In genomic region chr13:50125306-50125555, GRCh38 we compare ENCODE assay signal across 8 cellular contexts.
DNase-seq lines count a peak whose midpoint lies in the region; ATAC-seq and TF ChIP-seq lines count a peak whose summit lies in the region.

No MANE protein-coding gene starts in this region.

- H3K79me2 ChIP-seq in H9 (ENCODE audit: insufficient read depth, low read length) (no peaks in the 10 kb centered on the region), SU-DHL-6 (ENCODE audit: insufficient read depth, low read length) (peaks cover 66% of the 10 kb centered on the region)

- no peak overlapping the region for H4K5ac ChIP-seq in H9 (ENCODE audit: insufficient read length, low read depth, low read length)

- H3K9ac ChIP-seq in H9 (ENCODE audit: extremely low read depth, insufficient read length, low read length) (no peak overlapping the region), SU-DHL-6 (ENCODE audit: low read length) (peak overlapping the region; percentile 98)

- no peak overlapping the region for H2AK5ac ChIP-seq in H9 (ENCODE audit: insufficient read length, low read length)

- no peak overlapping the region for H3K56ac ChIP-seq in H9 (ENCODE audit: insufficient read length, low read depth, low read length)

- no peak for ATAC-seq in HG02970 (IDR thresholded peaks at IDR 0.05; ENCODE audit: low FRiP score, unreplicated experiment)

- H2BK5ac ChIP-seq in H9 (ENCODE audit: insufficient read length, low read length) = no peak overlapping the region

- no peaks in the 10 kb centered on the region for H3K36me3 ChIP-seq in SU-DHL-6 (ENCODE audit: low read length)

- H3K4me1 Mint-ChIP-seq in H9 (peaks cover 43 to 56% of the 10 kb centered on the region in 2 experiments), glutamatergic neuron (ENCODE audit: low read depth, unreplicated experiment) (peaks cover 37% of the 10 kb centered on the region)

- H3K4me3 ChIP-seq in SU-DHL-6 (ENCODE audit: insufficient read depth, low read length, poor library complexity, severe bottlenecking) = peak overlapping the region; percentile 91
- H3K4me3 ChIP-seq in skeletal muscle cell (ENCODE audit: low read depth, low read length) = peak overlapping the region; percentile 92

- H3K4me3 Mint-ChIP-seq in H9 = peak overlapping the region; percentile 69 to 81
- peak overlapping the region; percentile 80 for H3K4me3 Mint-ChIP-seq in glutamatergic neuron (ENCODE audit: unreplicated experiment)

- no peaks in the 10 kb centered on the region for H3K9me2 ChIP-seq in SU-DHL-6 (replicated peaks; ENCODE audit: insufficient read depth, low read length)

- peaks cover 3% of the 10 kb centered on the region; the same call in 1 of the 2 replicates for H3K4me1 ChIP-seq in H9 (ENCODE audit: insufficient read depth, low read length)

- WGBS in H9 (ENCODE audit: extremely low coverage, insufficient read length, low lambda C conversion rate) = no CpG with 5 or more reads among the region's 31 CpGs

- TF ChIP-seq CTCF in H9 (conservative IDR thresholded peaks at IDR 0.05) (no peak), SU-DHL-6 (IDR thresholded peaks at IDR 0.05; ENCODE audit: insufficient read depth, low read length, poor library complexity, severe bottlenecking) (no peak), glutamatergic neuron (IDR thresholded peaks at IDR 0.05; ENCODE audit: partially characterized antibody, unreplicated experiment) (no peak)

- H2BK12ac ChIP-seq in H9 (ENCODE audit: insufficient read length, low read depth, low read length) = no peak overlapping the region

- peaks cover 62% of the 10 kb centered on the region for H3F3A ChIP-seq in SU-DHL-6 (ENCODE audit: insufficient read depth)

- no peak overlapping the region for H3K18ac ChIP-seq in H9 (ENCODE audit: insufficient read length, low read depth, low read length)

- DNase-seq in COR-L47 (lab: John Stamatoyannopoulos, UW) (peak; percentile 80), H9 (no peak), glutamatergic neuron (peak; percentile 65), skeletal muscle cell (ENCODE audit: low read depth) (no peak), iPS-NIHi7 (ENCODE audit: extremely low spot score) (no peak)
- DNase-seq in stimulated activated CD4-positive, alpha-beta T cell treated with anti-CD3 and anti-CD28 coated beads, Interleukin-1b, Interleukin-23, amount 100 ng/mL, for 48 hours = no peak

- H3K27ac Mint-ChIP-seq in H9 = no peak overlapping the region
- H3K27ac Mint-ChIP-seq in glutamatergic neuron (ENCODE audit: unreplicated experiment) = peak overlapping the region; percentile 82

- H3K4me2 ChIP-seq in H9 (ENCODE audit: insufficient read depth, insufficient read length, low read length) (peak overlapping the region; percentile 74), SU-DHL-6 (ENCODE audit: low read depth, low read length, poor library complexity, severe bottlenecking) (peak overlapping the region; percentile 96)

- H2BK120ac ChIP-seq in H9 (ENCODE audit: low read depth, low read length, poor library complexity, severe bottlenecking) = no peak overlapping the region

- H3K36me3 Mint-ChIP-seq in H9 (ENCODE audit: insufficient read depth in 1 of 3, low read depth in 3 of 3) = no peaks in the 10 kb centered on the region; a peak in 1 of 7 replicates
- no peaks in the 10 kb centered on the region for H3K36me3 Mint-ChIP-seq in glutamatergic neuron (ENCODE audit: unreplicated experiment)

- H3K9me3 ChIP-seq in H9 (ENCODE audit: control insufficient read depth, low read depth, low read length) (no peaks in the 10 kb centered on the region), SU-DHL-6 (ENCODE audit: insufficient read depth, low read length) (no peaks in the 10 kb centered on the region)

- H3K4ac ChIP-seq in H9 (ENCODE audit: low read depth, low read length) = no peak overlapping the region

- peaks cover 44% of the 10 kb centered on the region for H3K23me2 ChIP-seq in H9 (ENCODE audit: insufficient read length, low read depth, low read length, poor library complexity, severe bottlenecking)

- no peak overlapping the region for H3T11ph ChIP-seq in H9 (ENCODE audit: low read length)

- no peak overlapping the region for H4K91ac ChIP-seq in H9 (ENCODE audit: insufficient read length, low read depth, low read length)

- H3K9me3 Mint-ChIP-seq in H9 (peaks cover 0 to 6% of the 10 kb centered on the region in 2 experiments; a peak in 3 of 5 replicates), glutamatergic neuron (ENCODE audit: unreplicated experiment) (peaks cover 12% of the 10 kb centered on the region)

- H3K27me3 Mint-ChIP-seq in H9 (ENCODE audit: low read depth) (peaks cover 83% of the 10 kb centered on the region), glutamatergic neuron (ENCODE audit: unreplicated experiment) (peaks cover 15% of the 10 kb centered on the region)

- H3K23ac ChIP-seq in H9 (ENCODE audit: insufficient read length, low read depth, low read length) = no peak overlapping the region

- H2AFZ ChIP-seq in H9 (ENCODE audit: low read length) (no peak overlapping the region), SU-DHL-6 (ENCODE audit: low read depth, low read length, severe bottlenecking) (no peak overlapping the region)

- H3K14ac ChIP-seq in H9 (ENCODE audit: insufficient read depth, low read length) = no peak overlapping the region

- H2BK15ac ChIP-seq in H9 (ENCODE audit: low read depth, low read length) = no peak overlapping the region

- H3K27me3 ChIP-seq in H9 (ENCODE audit: insufficient read depth, low read length) (peaks cover 67% of the 10 kb centered on the region), SU-DHL-6 (ENCODE audit: low read length) (no peaks in the 10 kb centered on the region)

- no peak overlapping the region for H2BK20ac ChIP-seq in H9 (ENCODE audit: low read depth, low read length, poor library complexity, severe bottlenecking)

- no peak overlapping the region for H3K27ac ChIP-seq in H9 (ENCODE audit: insufficient read length, low read depth, low read length)
- H3K27ac ChIP-seq in SU-DHL-6 (ENCODE audit: low read depth, low read length) = peak overlapping the region; percentile 99

- no peaks in the 10 kb centered on the region for H4K20me1 ChIP-seq in H9 (ENCODE audit: control insufficient read depth, insufficient read depth, insufficient read length)
- peaks cover 8% of the 10 kb centered on the region; the same call in 1 of the 2 replicates for H4K20me1 ChIP-seq in SU-DHL-6 (ENCODE audit: low read depth, low read length)

- no peaks in the 10 kb centered on the region for H3K79me1 ChIP-seq in H9 (ENCODE audit: insufficient read depth, low read depth, low read length, poor library complexity, severe bottlenecking)

- H4K8ac ChIP-seq in H9 (replicated peaks; ENCODE audit: insufficient read length, low read depth, low read length) = no peak overlapping the region

Comparison
In these comparisons a context has a peak if more than half of its experiments do, and no peak if none do; other contexts are left out.
1. DNase-seq: peak in COR-L47 (single experiment) and glutamatergic neuron (single experiment); none in H9 (single experiment), skeletal muscle cell (single experiment), iPS-NIHi7 (single experiment) and stimulated activated CD4-positive, alpha-beta T cell treated with anti-CD3 and anti-CD28 coated beads, Interleukin-1b, Interleukin-23, amount 100 ng/mL, for 48 hours (single experiment).